ENCODE assay signal across 28 cellular contexts in genomic region chr19:10180459-10180858, GRCh38.
"Had no signal": no experiment of that assay in that cellular context is flagged by ENCODE, and none has a peak within 500 bp of the region (broad histone marks: within the 10 kb centered on the region; RNA-seq: fewer than 3 reads in every experiment).

No MANE protein-coding gene starts in this region.

- H3K4me3 ChIP-seq: hepatocyte, left ventricle myocardium inferior, lung, neural progenitor cell, ovary, sigmoid colon, spleen, stomach, testis, thyroid gland, transverse colon, upper lobe of left lung, vagina had no signal

- H3K4me3 Mint-ChIP-seq: mesothelial cell of epicardium; naive B cell; natural killer cell; nephron progenitor cell; neural progenitor cell; stimulated activated naive B cell treated with anti-CD40 and anti-IgM and Interleukin-4, amounts not matched to agents 10 μg/mL and 1 μg/mL and 100 μg/mL, for 72 hours had no signal

- H3K4me1 ChIP-seq: left ventricle myocardium inferior, neural progenitor cell, sigmoid colon, spleen, stomach, testis, thyroid gland, transverse colon, upper lobe of left lung had no signal

- H3K27me3 Mint-ChIP-seq: naive B cell; progenitor cell of endocrine pancreas; stimulated activated naive B cell treated with anti-CD40 and anti-IgM and Interleukin-4, amounts not matched to agents 10 μg/mL and 1 μg/mL and 100 μg/mL, for 72 hours had no signal

- H2AFZ ChIP-seq: hepatocyte, neural progenitor cell had no signal

- FAIRE-seq: small intestine had no signal

- DNase-seq: islet precursor cell; left ventricle myocardium inferior; mesendoderm; naive B cell; natural killer cell; nephron progenitor cell; occipital lobe; ovary; retina; right cardiac atrium; sigmoid colon; small intestine; spleen; stimulated activated CD4-positive, alpha-beta T cell treated with anti-CD3 and anti-CD28 coated beads, Interleukin-4, amount 100 ng/mL, for 1 hour; stimulated activated naive B cell treated with anti-CD40 and anti-IgM and Interleukin-4, amounts not matched to agents 10 μg/mL and 1 μg/mL and 100 μg/mL, for 72 hours; stimulated activated naive CD8-positive, alpha-beta T cell treated with anti-CD3 and anti-CD28 coated beads, Interleukin-15, Interleukin-2, amounts not matched to agents 100 U/mL and 50 U/mL, for 24 hours; stomach; testis; thyroid gland; transverse colon; upper lobe of left lung had no signal

- H3K27ac ChIP-seq: hepatocyte, left ventricle myocardium inferior, neural progenitor cell, neutrophil, ovary, sigmoid colon, spleen, stomach, testis, thyroid gland, transverse colon, upper lobe of left lung, vagina had no signal

- H3K27me3 ChIP-seq: hepatocyte, neural progenitor cell, neutrophil, ovary, sigmoid colon, spleen, stomach, testis, thyroid gland, transverse colon, upper lobe of left lung, vagina had no signal

- H3K9ac ChIP-seq: neural progenitor cell had no signal

- H3K4me1 Mint-ChIP-seq: nephron progenitor cell, neural progenitor cell had no signal

- H3K36me3 Mint-ChIP-seq: natural killer cell had no signal

- H3K27ac Mint-ChIP-seq: mesothelial cell of epicardium; naive B cell; natural killer cell; nephron progenitor cell; neural progenitor cell; progenitor cell of endocrine pancreas; stimulated activated naive B cell treated with anti-CD40 and anti-IgM and Interleukin-4, amounts not matched to agents 10 μg/mL and 1 μg/mL and 100 μg/mL, for 72 hours had no signal

- H3K36me3 ChIP-seq: ovary had no signal

- H3K4me2 ChIP-seq: hepatocyte, neural progenitor cell had no signal

- H3K9me3 ChIP-seq: left ventricle myocardium inferior, neutrophil, ovary, sigmoid colon, spleen, stomach, testis, thyroid gland, transverse colon, upper lobe of left lung, vagina had no signal

- ATAC-seq: natural killer cell; right cardiac atrium; stimulated activated naive B cell treated with anti-CD40 and anti-IgM and Interleukin-4, amounts not matched to agents 10 μg/mL and 1 μg/mL and 100 μg/mL, for 72 hours; stimulated activated naive CD8-positive, alpha-beta T cell treated with anti-CD3 and anti-CD28 coated beads, Interleukin-15, Interleukin-2, amounts not matched to agents 100 U/mL and 50 U/mL, for 24 hours had no signal
